In genomic region chr16:54940279-54940604, GRCh38 we compare ENCODE assay signal across 21 cellular contexts. TPM values are rescaled to one million over a fixed set of nuclear protein-coding genes. Genes with fewer than 3 reads are reported as not detected.
"Had no signal": no experiment of that assay in that cellular context is flagged by ENCODE, and none has a peak within 500 bp of the region (broad histone marks: within the 10 kb centered on the region; RNA-seq: fewer than 3 reads in every experiment).

No MANE protein-coding gene starts in this region.

- H3K27ac Mint-ChIP-seq: memory B cell; mesothelial cell of epicardium; natural killer cell treated with Interleukin-12 subunit alpha and Interleukin-12 subunit beta and Interleukin-15 and Interleukin-18, amount 100 ng/mL, for 72 hours; progenitor cell of endocrine pancreas; stimulated activated naive CD8-positive, alpha-beta T cell treated with anti-CD3 and anti-CD28 coated beads, Interleukin-15, Interleukin-2, amounts not matched to agents 100 ng/mL and 50 ng/mL, for 24 hours had no signal

- H3K36me3 Mint-ChIP-seq: memory B cell; natural killer cell treated with Interleukin-12 subunit alpha and Interleukin-12 subunit beta and Interleukin-15 and Interleukin-18, amount 100 ng/mL, for 72 hours had no signal

- FAIRE-seq: frontal cortex, kidney, pancreas had no signal

- H3K4me1 Mint-ChIP-seq: memory B cell had no signal

- H3K27ac ChIP-seq: coronary artery, left ventricle myocardium inferior, lower lobe of right lung, pancreas, thoracic aorta, transverse colon had no signal

- H3K4me3 ChIP-seq: coronary artery, heart left ventricle, left ventricle myocardium inferior, lower lobe of right lung, pancreas, smooth muscle cell, thoracic aorta, transverse colon had no signal

- H3K9me3 Mint-ChIP-seq: memory B cell; mesothelial cell of epicardium; natural killer cell treated with Interleukin-12 subunit alpha and Interleukin-12 subunit beta and Interleukin-15 and Interleukin-18, amount 100 ng/mL, for 72 hours; stimulated activated naive CD8-positive, alpha-beta T cell treated with anti-CD3 and anti-CD28 coated beads, Interleukin-15, Interleukin-2, amounts not matched to agents 100 ng/mL and 50 ng/mL, for 24 hours had no signal

- DNase-seq: effector CD8-positive, alpha-beta T cell; heart left ventricle; hippocampal formation; left cardiac atrium; left ventricle myocardium inferior; occipital lobe; pancreas; stimulated activated CD4-positive, alpha-beta T cell treated with anti-CD3 and anti-CD28 coated beads, Interleukin-2, amount 100 ng/mL, for 48 hours; transverse colon had no signal

- H3K4me3 Mint-ChIP-seq: memory B cell; mesothelial cell of epicardium; natural killer cell treated with Interleukin-12 subunit alpha and Interleukin-12 subunit beta and Interleukin-15 and Interleukin-18, amount 100 ng/mL, for 72 hours; stimulated activated naive CD8-positive, alpha-beta T cell treated with anti-CD3 and anti-CD28 coated beads, Interleukin-15, Interleukin-2, amounts not matched to agents 100 ng/mL and 50 ng/mL, for 24 hours had no signal

- H3K9me3 ChIP-seq: heart left ventricle, left ventricle myocardium inferior, lower lobe of right lung, pancreas, thoracic aorta, transverse colon had no signal

- H3K36me3 ChIP-seq: heart left ventricle, left ventricle myocardium inferior, lower lobe of right lung, pancreas, thoracic aorta, transverse colon had no signal

- H3K4me2 ChIP-seq: smooth muscle cell had no signal

- ATAC-seq: heart left ventricle; left cardiac atrium; lower lobe of right lung; natural killer cell treated with Interleukin-12 subunit alpha and Interleukin-12 subunit beta and Interleukin-15 and Interleukin-18, amount 100 ng/mL, for 72 hours; pancreas; right cardiac atrium had no signal

RNA-seq across cellular contexts. Expression of gene IRX5, which starts 9.6 kb away (rescaled TPM):
- total RNA-seq: natural killer cell treated with Interleukin-12 subunit alpha and Interleukin-12 subunit beta and Interleukin-15 and Interleukin-18, amount 100 ng/mL, for 72 hours; transverse colon had no signal
